ENCODE assay signal across 18 cellular contexts in genomic region chr2:60260646-60261296, GRCh38.
DNase-seq lines count a peak whose midpoint lies in the region; ATAC-seq, FAIRE-seq and TF ChIP-seq lines count a peak whose summit lies in the region.
"Had no signal": no experiment of that assay in that cellular context is flagged by ENCODE, and none has a peak within 500 bp of the region (broad histone marks: within the 10 kb centered on the region; RNA-seq: fewer than 3 reads in every experiment).

No MANE protein-coding gene starts in this region.

- no peak overlapping the region for H3K27ac ChIP-seq in right lobe of liver
- H3K27ac ChIP-seq in HepG2 (ENCODE audit: extremely low read length, insufficient read depth, low read length), result no peak overlapping the region
- H3K27ac ChIP-seq: KMS-11, ovary, testis had no signal

- TF ChIP-seq RAD21 in HepG2 (CRISPR knock-in tag; IDR thresholded peaks at IDR 0.05), result no peak

- no peaks in the 10 kb centered on the region for H3K79me2 ChIP-seq in HepG2 (ENCODE audit: insufficient read depth, low read length)

- H3K4me2 ChIP-seq in HepG2 (ENCODE audit: low read depth, low read length), result no peak overlapping the region
- H3K4me2 ChIP-seq: KMS-11 had no signal

- POLR2A ChIA-PET in HepG2 (lab: Yijun Ruan, JAX), result no interaction called here

- ATAC-seq in right lobe of liver (peak; percentile 44 to 97 (median 66)), HepG2 (no peak), GM21390 (IDR thresholded peaks at IDR 0.05; ENCODE audit: unreplicated experiment) (no peak), GM18909 (IDR thresholded peaks at IDR 0.05; ENCODE audit: poor library complexity, unreplicated experiment) (no peak)
- ATAC-seq in activated T-cell treated with anti-CD3 and anti-CD28 coated beads, Interleukin-2, amount 50 U/mL, for 4 hours, result no peak

- H3K27me3 Mint-ChIP-seq in activated T-cell treated with anti-CD3 and anti-CD28 coated beads, Interleukin-2, amount 50 U/mL, for 4 hours (ENCODE audit: low read depth), result peaks cover 2% of the 10 kb centered on the region
- H3K27me3 Mint-ChIP-seq: activated T-cell treated with anti-CD3 and anti-CD28 coated beads, Interleukin-2, amount 50 U/mL, for 24 hours had no signal

- in situ Hi-C loops in HepG2 (cut with HindIII; ENCODE audit: extremely low pct_ligation_motif_present, low pct_unique_long_range_greater_than_20kb), result no loop called here

- H4K20me1 ChIP-seq in HepG2 (ENCODE audit: insufficient read depth, low read length), result no peaks in the 10 kb centered on the region

- no peaks in the 10 kb centered on the region for H3K9me3 Mint-ChIP-seq in activated T-cell treated with anti-CD3 and anti-CD28 coated beads, Interleukin-2, amount 50 U/mL, for 4 hours
- H3K9me3 Mint-ChIP-seq: activated T-cell treated with anti-CD3 and anti-CD28 coated beads, Interleukin-2, amount 50 U/mL, for 24 hours had no signal

- H3K4me1 ChIP-seq in right lobe of liver, result peaks cover 0 to 5% (median 0%) of the 10 kb centered on the region in 4 donors
- no peaks in the 10 kb centered on the region for H3K4me1 ChIP-seq in HepG2 (ENCODE audit: insufficient read depth, low read length)
- H3K4me1 ChIP-seq: testis had no signal

- no TSS peak for BruUV-seq in HepG2 (replicated peaks; lab: Mats Ljungman, UMichigan)

- CTCF ChIA-PET in HepG2 (lab: Yijun Ruan, JAX; ENCODE audit: low intra/inter-chr PET ratio, low total read pairs), result no interaction called here

- H3K9ac ChIP-seq in HepG2 (ENCODE audit: insufficient read depth, low read depth, low read length), result no peak overlapping the region
- H3K9ac ChIP-seq: KMS-11 had no signal

- H3K4me3 Mint-ChIP-seq in activated T-cell treated with anti-CD3 and anti-CD28 coated beads, Interleukin-2, amount 50 U/mL, for 4 hours, result no peak overlapping the region
- H3K4me3 Mint-ChIP-seq: activated T-cell treated with anti-CD3 and anti-CD28 coated beads, Interleukin-2, amount 50 U/mL, for 24 hours had no signal

- no peak for TF ChIP-seq EP300 in HepG2 (IDR thresholded peaks at IDR 0.05; ENCODE audit: low read depth in 2 of 2, low read length in 2 of 2)
- TF ChIP-seq EP300 in HepG2 (CRISPR knock-in tag; IDR thresholded peaks at IDR 0.05; ENCODE audit: borderline replicate concordance), result no peak

- no peak for FAIRE-seq in HepG2 (lab: Jason Lieb, UNC)

- DNase-seq in right lobe of liver (peak in 2 of 3 donors; percentile 48 to 77), HepG2 (ENCODE audit: low spot score) (no peak), SKM-1 (lab: John Stamatoyannopoulos, UW; ENCODE audit: unreplicated experiment) (peak; percentile 26), iris pigment epithelial cell (ENCODE audit: low read depth) (peak; percentile 2), DMS153 treated with DMSO at 0.1 percent for 48 hours (lab: John Stamatoyannopoulos, UW; ENCODE audit: unreplicated experiment) (no peak)
- no peak for DNase-seq in activated T-cell treated with anti-CD3 and anti-CD28 coated beads, Interleukin-2, amount 50 U/mL, for 4 hours
- DNase-seq: activated CD4-positive, alpha-beta T cell treated with anti-CD3 and anti-CD28 coated beads for 1 hour; activated T-cell treated with anti-CD3 and anti-CD28 coated beads, Interleukin-2, amount 50 U/mL, for 24 hours; amniotic stem cell; Calu3; cortex of kidney; NCI-H2081; T-helper 1 cell; testis had no signal

- H3K36me3 ChIP-seq in right lobe of liver (no peaks in the 10 kb centered on the region), HepG2 (replicated peaks in 1 of 2; ENCODE audit: control insufficient read depth in 1 of 2, insufficient read depth in 2 of 2, low read length in 2 of 2) (no peaks in the 10 kb centered on the region)
- H3K36me3 ChIP-seq: ovary had no signal

- WGBS in right lobe of liver (ENCODE audit: insufficient coverage, low coverage, low lambda C conversion rate, missing lambda C conversion rate), result 45% methylated on average over 8 of the region's 13 CpGs
- 18% methylated on average over 11 of the region's 13 CpGs for WGBS in HepG2 (ENCODE audit: low lambda C conversion rate)

- no peak overlapping the region for H3K4me3 ChIP-seq in right lobe of liver
- no peak overlapping the region for H3K4me3 ChIP-seq in HepG2 (replicated peaks in 1 of 3; ENCODE audit: insufficient read depth in 1 of 3, low read depth in 2 of 3, low read length in 3 of 3)
- H3K4me3 ChIP-seq: ovary, testis had no signal

- no peaks in the 10 kb centered on the region for H3K36me3 Mint-ChIP-seq in activated T-cell treated with anti-CD3 and anti-CD28 coated beads, Interleukin-2, amount 50 U/mL, for 4 hours (ENCODE audit: insufficient read depth)

- H3K4me1 Mint-ChIP-seq in activated T-cell treated with anti-CD3 and anti-CD28 coated beads, Interleukin-2, amount 50 U/mL, for 4 hours (ENCODE audit: low read depth), result no peaks in the 10 kb centered on the region

- H3K27me3 ChIP-seq in right lobe of liver (no peaks in the 10 kb centered on the region), HepG2 (ENCODE audit: control insufficient read depth in 1 of 2, insufficient read depth in 2 of 2, low read length in 2 of 2) (no peaks in the 10 kb centered on the region)
- H3K27me3 ChIP-seq: ovary, testis had no signal

- no peak overlapping the region for H2AFZ ChIP-seq in HepG2 (ENCODE audit: low read length)

- no peak for TF ChIP-seq POLR2A in right lobe of liver (IDR thresholded peaks at IDR 0.05)
- no peak for TF ChIP-seq POLR2A in HepG2 (IDR thresholded peaks at IDR 0.05; ENCODE audit: insufficient read depth in 1 of 2, low read depth in 2 of 2, low read length in 2 of 2)

- no peaks in the 10 kb centered on the region for H3K9me3 ChIP-seq in right lobe of liver
- H3K9me3 ChIP-seq in HepG2 (ENCODE audit: low read length), result no peaks in the 10 kb centered on the region
- H3K9me3 ChIP-seq: ovary, testis had no signal

- TF ChIP-seq CTCF in right lobe of liver (IDR thresholded peaks at IDR 0.05), result no peak
- TF ChIP-seq CTCF in HepG2 (CRISPR knock-in tag; IDR thresholded peaks at IDR 0.05), result no peak

- intact Hi-C loops in right lobe of liver (cut with DNase I) (no loop called here), HepG2 (cut with micrococcal nuclease; ENCODE audit: unreplicated experiment) (no loop called here)

TF ChIP-seq in HepG2, 621 proteins besides CTCF, POLR2A, EP300 and RAD21:
- TF ChIP-seq ZNF138 (CRISPR knock-in tag; IDR thresholded peaks at IDR 0.05; ENCODE audit: low read depth) (no peak), MED1 (CRISPR knock-in tag; IDR thresholded peaks at IDR 0.05) (no peak), RNF2 (conservative IDR thresholded peaks at IDR 0.05; ENCODE audit: low read depth) (no peak), ZNF446 (CRISPR knock-in tag; IDR thresholded peaks at IDR 0.05) (no peak), KLF16 (CRISPR knock-in tag; IDR thresholded peaks at IDR 0.05) (no peak), NFYB (CRISPR knock-in tag; IDR thresholded peaks at IDR 0.05) (no peak), NR2C2 (CRISPR knock-in tag; IDR thresholded peaks at IDR 0.05; ENCODE audit: borderline replicate concordance) (no peak), FOSL1 (CRISPR knock-in tag; IDR thresholded peaks at IDR 0.05; ENCODE audit: borderline replicate concordance) (no peak), REPIN1 (CRISPR knock-in tag; IDR thresholded peaks at IDR 0.05; ENCODE audit: borderline replicate concordance, low read depth) (no peak)
- TF ChIP-seq, protein P1, sequence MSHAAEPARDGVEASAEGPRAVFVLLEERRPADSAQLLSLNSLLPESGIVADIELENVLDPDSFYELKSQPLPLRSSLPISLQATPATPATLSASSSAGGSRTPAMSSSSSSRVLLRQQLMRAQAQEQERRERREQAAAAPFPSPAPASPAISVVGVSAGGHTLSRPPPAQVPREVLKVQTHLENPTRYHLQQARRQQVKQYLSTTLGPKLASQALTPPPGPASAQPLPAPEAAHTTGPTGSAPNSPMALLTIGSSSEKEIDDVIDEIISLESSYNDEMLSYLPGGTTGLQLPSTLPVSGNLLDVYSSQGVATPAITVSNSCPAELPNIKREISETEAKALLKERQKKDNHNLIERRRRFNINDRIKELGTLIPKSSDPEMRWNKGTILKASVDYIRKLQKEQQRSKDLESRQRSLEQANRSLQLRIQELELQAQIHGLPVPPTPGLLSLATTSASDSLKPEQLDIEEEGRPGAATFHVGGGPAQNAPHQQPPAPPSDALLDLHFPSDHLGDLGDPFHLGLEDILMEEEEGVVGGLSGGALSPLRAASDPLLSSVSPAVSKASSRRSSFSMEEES (CRISPR knock-in tag; IDR thresholded peaks at IDR 0.05), result no peak

Comparison
In these comparisons a context has a peak if more than half of its experiments do, and no peak if none do; other contexts are left out.
1. ATAC-seq: peak in right lobe of liver (4 of 4); none in HepG2 (single experiment), GM21390 (single experiment), GM18909 (single experiment) and activated T-cell treated with anti-CD3 and anti-CD28 coated beads, Interleukin-2, amount 50 U/mL, for 4 hours (0 of 2).
2. DNase-seq: peak in right lobe of liver (2 of 3), SKM-1 (single experiment) and iris pigment epithelial cell (single experiment); none in HepG2 (single experiment), DMS153 treated with DMSO at 0.1 percent for 48 hours (single experiment) and activated T-cell treated with anti-CD3 and anti-CD28 coated beads, Interleukin-2, amount 50 U/mL, for 4 hours (single experiment).